In the genomic region with DNA sequence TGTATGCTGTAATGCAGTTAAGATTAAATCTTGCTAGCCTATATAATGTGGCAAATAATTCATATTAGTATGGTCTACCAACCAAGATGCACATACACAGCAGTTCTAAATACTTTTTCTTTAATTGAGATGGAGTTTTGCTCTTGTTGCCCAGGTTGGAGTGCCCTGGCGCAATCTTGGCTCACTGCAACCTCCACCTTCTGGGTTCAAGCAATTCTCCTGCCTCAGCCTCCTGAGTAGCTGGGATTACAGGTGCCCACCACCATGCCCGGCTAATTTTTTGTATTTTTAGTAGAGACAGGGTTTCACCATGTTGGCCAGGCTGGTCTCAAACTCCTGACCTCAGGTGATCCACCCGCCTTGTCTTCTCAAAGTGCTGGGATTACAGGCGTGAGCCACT, we compare ENCODE assay signal across 5 cellular contexts. TPM values are rescaled to one million over a fixed set of nuclear protein-coding genes. Genes with fewer than 3 reads are reported as not detected.
"Had no signal": no experiment of that assay in that cellular context is flagged by ENCODE, and none has a peak within 500 bp of the region (broad histone marks: within the 10 kb centered on the region; RNA-seq: fewer than 3 reads in every experiment).

No MANE protein-coding gene starts in this region.

RNA-seq across cellular contexts. Expression of gene CCDC89, which starts 31.7 kb away (rescaled TPM):
- total RNA-seq: mononuclear cell had no signal
- polyA plus RNA-seq: immature natural killer cell; mammary epithelial cell; naive thymus-derived CD4-positive, alpha-beta T cell; naive thymus-derived CD8-positive, alpha-beta T cell had no signal
